Comparison of ENCODE assay signal across 27 cellular contexts in genomic region chr17:33262724-33263123, GRCh38. TPM values are rescaled to one million over a fixed set of nuclear protein-coding genes. Genes with fewer than 3 reads are reported as not detected.
"Had no signal": no experiment of that assay in that cellular context is flagged by ENCODE, and none has a peak within 500 bp of the region (broad histone marks: within the 10 kb centered on the region; RNA-seq: fewer than 3 reads in every experiment).

No MANE protein-coding gene starts in this region.

- H3K36me3 Mint-ChIP-seq: activated CD8-positive, alpha-beta memory T cell treated with anti-CD3 and anti-CD28 coated beads, Interleukin-2, amount 10 ng/mL, durations not matched to agents 7 days and 5 days; activated naive CD4-positive, alpha-beta T cell treated with anti-CD3 and anti-CD28 coated beads, Interleukin-2, amount 50 U/mL, for 24 hours; brain; WTC11 had no signal

- H3K36me3 ChIP-seq: Peyer's patch, SJSA1 had no signal

- H3K27ac Mint-ChIP-seq: activated CD4-positive, alpha-beta T cell treated with anti-CD3 and anti-CD28 coated beads, Interleukin-2, amount 10 ng/mL, durations not matched to agents 24 days and 14 days; activated CD8-positive, alpha-beta memory T cell treated with anti-CD3 and anti-CD28 coated beads, Interleukin-2, amount 10 ng/mL, durations not matched to agents 7 days and 5 days; activated naive CD4-positive, alpha-beta T cell treated with anti-CD3 and anti-CD28 coated beads, Interleukin-2, amount 50 U/mL, for 24 hours; activated T-cell treated with anti-CD3 and anti-CD28 coated beads, Interleukin-2, amount 50 U/mL, for 24 hours; activated T-helper 1 cell treated with anti-CD3 and anti-CD28 coated beads, Interleukin-12 subunit alpha, Interleukin-12 subunit beta, Interleukin-2, Interleukin-4 antibody, amounts not matched to agents 30 ng/mL and 10 ng/mL and 1 ng/mL, durations not matched to agents 14 hours and 24 hours and 36 hours; brain; T-helper 1 cell treated with Interleukin-12 subunit alpha and Interleukin-12 subunit beta and Interleukin-4 antibody, amounts not matched to agents 30 μg/mL and 1 μg/mL, for 36 hours; WTC11 had no signal

- H3K4me3 Mint-ChIP-seq: activated CD4-positive, alpha-beta T cell treated with anti-CD3 and anti-CD28 coated beads, Interleukin-2, amount 10 ng/mL, durations not matched to agents 24 days and 14 days; activated CD8-positive, alpha-beta memory T cell treated with anti-CD3 and anti-CD28 coated beads, Interleukin-2, amount 10 ng/mL, durations not matched to agents 7 days and 5 days; activated naive CD4-positive, alpha-beta T cell treated with anti-CD3 and anti-CD28 coated beads, Interleukin-2, amount 50 U/mL, for 24 hours; activated T-cell treated with anti-CD3 and anti-CD28 coated beads, Interleukin-2, amount 50 U/mL, for 24 hours; activated T-helper 1 cell treated with anti-CD3 and anti-CD28 coated beads, Interleukin-12 subunit alpha, Interleukin-12 subunit beta, Interleukin-2, Interleukin-4 antibody, amounts not matched to agents 30 ng/mL and 10 ng/mL and 1 ng/mL, durations not matched to agents 14 hours and 24 hours and 36 hours; brain; central memory CD8-positive, alpha-beta T cell; T-helper 1 cell treated with Interleukin-12 subunit alpha and Interleukin-12 subunit beta and Interleukin-4 antibody, amounts not matched to agents 30 μg/mL and 1 μg/mL, for 36 hours; WTC11 had no signal

- ATAC-seq: activated CD8-positive, alpha-beta memory T cell treated with anti-CD3 and anti-CD28 coated beads, Interleukin-2, amount 10 ng/mL, durations not matched to agents 7 days and 5 days; WTC11 had no signal

- H3K4me1 Mint-ChIP-seq: activated CD4-positive, alpha-beta T cell treated with anti-CD3 and anti-CD28 coated beads, Interleukin-2, amount 10 ng/mL, durations not matched to agents 24 days and 14 days; activated CD8-positive, alpha-beta memory T cell treated with anti-CD3 and anti-CD28 coated beads, Interleukin-2, amount 10 ng/mL, durations not matched to agents 7 days and 5 days; activated naive CD4-positive, alpha-beta T cell treated with anti-CD3 and anti-CD28 coated beads, Interleukin-2, amount 50 U/mL, for 24 hours; brain; central memory CD8-positive, alpha-beta T cell had no signal

- DNase-seq: activated CD4-positive, alpha-beta T cell treated with anti-CD3 and anti-CD28 coated beads for 1 hour; activated CD4-positive, alpha-beta T cell treated with anti-CD3 and anti-CD28 coated beads, Interleukin-2, amount 10 ng/mL, durations not matched to agents 24 days and 14 days; activated CD4-positive, alpha-beta T cell treated with anti-CD3 and anti-CD28 coated beads, Interleukin-2, amount 50 U/mL, for 48 hours; activated CD8-positive, alpha-beta memory T cell treated with anti-CD3 and anti-CD28 coated beads, Interleukin-2, amount 10 ng/mL, durations not matched to agents 7 days and 5 days; activated effector memory CD4-positive, alpha-beta T cell treated with Interleukin-2 at 50 U/mL for 16 hours; activated naive CD4-positive, alpha-beta T cell; activated T-cell treated with anti-CD3 and anti-CD28 coated beads, Interleukin-2, amount 50 U/mL, for 24 hours; aorta; Kasumi-1; KBM-7; NCI-H1048; NCI-H146; NCI-H187 treated with DMSO at 0.1 percent for 48 hours; NCI-H2081 treated with DMSO at 0.1 percent for 48 hours; NCI-H446 treated with DMSO at 0.1 percent for 48 hours; NCI-H526; NCI-H774; Peyer's patch; Right ventricle myocardium superior had no signal

- H3K27me3 ChIP-seq: Peyer's patch, SJSA1 had no signal

- H3K4me3 ChIP-seq: Peyer's patch, SJSA1 had no signal

- H3K27ac ChIP-seq: Peyer's patch, RWPE1, SJSA1 had no signal

- H3K9me3 ChIP-seq: Peyer's patch, SJSA1 had no signal

- H3K27me3 Mint-ChIP-seq: activated CD4-positive, alpha-beta T cell treated with anti-CD3 and anti-CD28 coated beads, Interleukin-2, amount 10 ng/mL, durations not matched to agents 24 days and 14 days had no signal

- H3K9me3 Mint-ChIP-seq: activated CD4-positive, alpha-beta T cell treated with anti-CD3 and anti-CD28 coated beads, Interleukin-2, amount 10 ng/mL, durations not matched to agents 24 days and 14 days; activated naive CD4-positive, alpha-beta T cell treated with anti-CD3 and anti-CD28 coated beads, Interleukin-2, amount 50 U/mL, for 24 hours; activated T-cell treated with anti-CD3 and anti-CD28 coated beads, Interleukin-2, amount 50 U/mL, for 24 hours; activated T-helper 1 cell treated with anti-CD3 and anti-CD28 coated beads, Interleukin-12 subunit alpha, Interleukin-12 subunit beta, Interleukin-2, Interleukin-4 antibody, amounts not matched to agents 30 ng/mL and 10 ng/mL and 1 ng/mL, durations not matched to agents 14 hours and 24 hours and 36 hours; central memory CD8-positive, alpha-beta T cell; T-helper 1 cell treated with Interleukin-12 subunit alpha and Interleukin-12 subunit beta and Interleukin-4 antibody, amounts not matched to agents 30 μg/mL and 1 μg/mL, for 36 hours; WTC11 had no signal

RNA-seq across cellular contexts. Expression of gene ASIC2, which starts 30.4 kb away (rescaled TPM):
- total RNA-seq: activated CD4-positive, alpha-beta T cell treated with anti-CD3 and anti-CD28 coated beads, Interleukin-2, amount 10 ng/mL, durations not matched to agents 24 days and 14 days; activated CD8-positive, alpha-beta memory T cell treated with anti-CD3 and anti-CD28 coated beads, Interleukin-2, amount 10 ng/mL, durations not matched to agents 7 days and 5 days; activated T-helper 1 cell treated with anti-CD3 and anti-CD28 coated beads, Interleukin-12 subunit alpha, Interleukin-12 subunit beta, Interleukin-2, Interleukin-4 antibody, amounts not matched to agents 30 ng/mL and 10 ng/mL and 1 ng/mL, durations not matched to agents 14 hours and 24 hours and 36 hours; Right ventricle myocardium superior; SJSA1 had no signal
- polyA plus RNA-seq: aorta had no signal
